Comparison of ENCODE assay signal across 1 cellular context in genomic region chr10:115092555-115093285, GRCh38.
TF ChIP-seq lines count a peak whose summit lies in the region.

No MANE protein-coding gene starts in this region.

TF ChIP-seq in H1, 55 proteins besides CTCF, POLR2A, EP300 and RAD21 (continued from another document):
- no peak for TF ChIP-seq GABPA (IDR thresholded peaks at IDR 0.05; ENCODE audit: borderline replicate concordance, insufficient read depth, low read length)
- TF ChIP-seq BCL11A (IDR thresholded peaks at IDR 0.05; ENCODE audit: low read depth in 2 of 2, low read length in 2 of 2): no peak
- 0 out of 4 replicates have a peak, but pooled peaks of 1 of the 2 experiments have one; percentile 50 for TF ChIP-seq HDAC2 (IDR thresholded peaks at IDR 0.05; ENCODE audit: borderline replicate concordance in 1 of 2, low read depth in 2 of 2, low read length in 2 of 2)
- no peak for TF ChIP-seq FOSL1 (IDR thresholded peaks at IDR 0.05; ENCODE audit: insufficient read depth, low read depth, low read length)
- peak; percentile 92 for TF ChIP-seq E2F6 (IDR thresholded peaks at IDR 0.05)
- no peak for TF ChIP-seq BRCA1 (IDR thresholded peaks at IDR 0.05; ENCODE audit: low read depth, low read length)
- TF ChIP-seq KDM5A (IDR thresholded peaks at IDR 0.05; ENCODE audit: low read length): no peak
- TF ChIP-seq KDM4A (IDR thresholded peaks at IDR 0.05; ENCODE audit: low read depth, low read length, severe bottlenecking): peak; percentile 45
- TF ChIP-seq ASH2L (IDR thresholded peaks at IDR 0.05; ENCODE audit: low read length): no peak
- TF ChIP-seq POLR2AphosphoS5 (IDR thresholded peaks at IDR 0.05; ENCODE audit: low read depth, low read length): 0 out of 2 replicates have a peak, but pooled peaks have one; percentile 60
- no peak for TF ChIP-seq TEAD4 (IDR thresholded peaks at IDR 0.05; ENCODE audit: low read depth, low read length)
- no peak for TF ChIP-seq CBX8 (IDR thresholded peaks at IDR 0.05; ENCODE audit: borderline replicate concordance, low read depth, low read length)
- TF ChIP-seq EGR1 (IDR thresholded peaks at IDR 0.05; ENCODE audit: borderline replicate concordance, low read depth, low read length): 0 out of 2 replicates have a peak, but pooled peaks have one; percentile 16
- no peak for TF ChIP-seq CBX5 (IDR thresholded peaks at IDR 0.05; ENCODE audit: low read depth, low read length)
- TF ChIP-seq NANOG (IDR thresholded peaks at IDR 0.05; ENCODE audit: insufficient read depth, low read depth, low read length, poor library complexity, severe bottlenecking): no peak
- TF ChIP-seq MAX (IDR thresholded peaks at IDR 0.05): peak; percentile 92
- TF ChIP-seq TBP (IDR thresholded peaks at IDR 0.05; ENCODE audit: low read depth, low read length): peak; percentile 39; the same call in 1 of the 2 replicates
- TF ChIP-seq CHD2 (IDR thresholded peaks at IDR 0.05; ENCODE audit: low read length): no peak
- TF ChIP-seq SIN3A (conservative IDR thresholded peaks at IDR 0.05 in 1 of 2, IDR thresholded peaks at IDR 0.05 in 1 of 2; ENCODE audit: low read depth in 1 of 2, low read length in 2 of 2): no peak
